8 cellular contexts compared by ENCODE assay signal in genomic region chr15:31708703-31709318, GRCh38.
DNase-seq lines count a peak whose midpoint lies in the region; ATAC-seq and TF ChIP-seq lines count a peak whose summit lies in the region.
"Not testable (repeated sequence)": the region's sequence is repeated elsewhere in the genome, so short reads cannot be mapped to it uniquely, and the experiment has no call there.

No MANE protein-coding gene starts in this region.

- ATAC-seq in GM18499 (IDR thresholded peaks at IDR 0.05; ENCODE audit: insufficient read depth, unreplicated experiment) (peak; percentile 54), GM19025 (IDR thresholded peaks at IDR 0.05; ENCODE audit: low read depth, unreplicated experiment) (peak; percentile 87), GM21381 (IDR thresholded peaks at IDR 0.05; ENCODE audit: unreplicated experiment) (peak; percentile 57), HG02610 (IDR thresholded peaks at IDR 0.05; ENCODE audit: unreplicated experiment) (peak; percentile 88), HG03039 (IDR thresholded peaks at IDR 0.05; ENCODE audit: unreplicated experiment) (peak; percentile 69), HG03432 (IDR thresholded peaks at IDR 0.05; ENCODE audit: unreplicated experiment) (peak; percentile 86), activated B cell treated with CpG ODN at 0.5 μM for 24 hours (ENCODE audit: low read depth) (peak; percentile 92)
- peak; percentile 87 for ATAC-seq in stimulated activated effector memory CD8-positive, alpha-beta T cell treated with anti-CD3 and anti-CD28 coated beads, Interleukin-12 subunit alpha, Interleukin-12 subunit beta, amount 100 ng/mL, for 72 hours

- CTCF ChIA-PET in activated B cell treated with CpG ODN at 0.5 μM for 24 hours (lab: Charles Lee), result not testable (repeated sequence)

- H3K4me1 Mint-ChIP-seq in activated B cell treated with CpG ODN at 0.5 μM for 24 hours; stimulated activated effector memory CD8-positive, alpha-beta T cell treated with anti-CD3 and anti-CD28 coated beads, Interleukin-12 subunit alpha, Interleukin-12 subunit beta, amount 100 ng/mL, for 72 hours: not testable (repeated sequence)

- intact Hi-C loops in activated B cell treated with CpG ODN at 0.5 μM for 24 hours (cut with micrococcal nuclease), result not testable (repeated sequence)

- POLR2A ChIA-PET in activated B cell treated with CpG ODN at 0.5 μM for 24 hours (lab: Charles Lee), result not testable (repeated sequence)

- not testable (repeated sequence) for TF ChIP-seq CTCF in activated B cell treated with CpG ODN at 0.5 μM for 24 hours (IDR thresholded peaks at IDR 0.05)

- H3K4me3 Mint-ChIP-seq in activated B cell treated with CpG ODN at 0.5 μM for 24 hours; stimulated activated effector memory CD8-positive, alpha-beta T cell treated with anti-CD3 and anti-CD28 coated beads, Interleukin-12 subunit alpha, Interleukin-12 subunit beta, amount 100 ng/mL, for 72 hours: not testable (repeated sequence)

- not testable (repeated sequence) for H3K9me3 Mint-ChIP-seq in activated B cell treated with CpG ODN at 0.5 μM for 24 hours; stimulated activated effector memory CD8-positive, alpha-beta T cell treated with anti-CD3 and anti-CD28 coated beads, Interleukin-12 subunit alpha, Interleukin-12 subunit beta, amount 100 ng/mL, for 72 hours

- H3K27me3 Mint-ChIP-seq in activated B cell treated with CpG ODN at 0.5 μM for 24 hours, result not testable (repeated sequence)

- not testable (repeated sequence) for DNase-seq in activated B cell treated with CpG ODN at 0.5 μM for 24 hours; stimulated activated effector memory CD8-positive, alpha-beta T cell treated with anti-CD3 and anti-CD28 coated beads, Interleukin-12 subunit alpha, Interleukin-12 subunit beta, amount 100 ng/mL, for 72 hours (ENCODE audit: low spot score in 2 of 2)

- not testable (repeated sequence) for H3K27ac Mint-ChIP-seq in activated B cell treated with CpG ODN at 0.5 μM for 24 hours; stimulated activated effector memory CD8-positive, alpha-beta T cell treated with anti-CD3 and anti-CD28 coated beads, Interleukin-12 subunit alpha, Interleukin-12 subunit beta, amount 100 ng/mL, for 72 hours

- not testable (repeated sequence) for H3K36me3 Mint-ChIP-seq in activated B cell treated with CpG ODN at 0.5 μM for 24 hours (ENCODE audit: low read depth); stimulated activated effector memory CD8-positive, alpha-beta T cell treated with anti-CD3 and anti-CD28 coated beads, Interleukin-12 subunit alpha, Interleukin-12 subunit beta, amount 100 ng/mL, for 72 hours
